ENCODE assay signal across 22 cellular contexts in the genomic region with DNA sequence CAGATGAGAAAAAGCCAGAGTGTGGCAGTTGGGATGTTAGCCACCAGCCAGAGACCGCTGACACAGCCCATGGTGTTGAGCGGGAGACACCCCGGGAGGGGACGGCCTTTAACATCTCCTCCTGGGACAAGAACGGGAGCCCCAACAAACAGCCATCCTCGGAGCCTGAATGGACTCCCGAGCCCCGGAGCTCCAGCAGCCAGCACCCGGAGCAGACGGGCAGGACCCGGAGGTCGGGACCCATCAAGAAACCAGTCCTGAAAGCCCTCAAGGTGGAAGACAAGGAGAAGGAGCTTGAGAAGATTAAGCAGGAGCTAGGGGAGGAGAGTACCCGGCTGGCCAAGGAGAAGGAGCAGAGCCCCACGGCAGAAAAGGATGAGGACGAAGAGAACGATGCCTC. TPM values are rescaled to one million over a fixed set of nuclear protein-coding genes. Genes with fewer than 3 reads are reported as not detected.
DNase-seq lines count a peak whose midpoint lies in the region; ATAC-seq and TF ChIP-seq lines count a peak whose summit lies in the region.
"Had no signal": no experiment of that assay in that cellular context is flagged by ENCODE, and none has a peak within 500 bp of the region (broad histone marks: within the 10 kb centered on the region; RNA-seq: fewer than 3 reads in every experiment).

No MANE protein-coding gene starts in this region.

- DNase-seq in cardiac muscle cell (ENCODE audit: low read depth in 1 of 2, low spot score in 1 of 2) (no peak), left cardiac atrium (no peak), T-helper 17 cell (no peak), lower lobe of right lung (peak; percentile 28), SK-N-SH (no peak)
- DNase-seq: activated CD4-positive, alpha-beta T cell treated with anti-CD3 and anti-CD28 coated beads for 4 hours; dermis blood vessel endothelial cell; NCI-H1048; NCI-H1694 treated with DMSO at 0.1 percent for 48 hours; NCI-H2171; NCI-H524; nucleus accumbens; SJCRH30; stimulated activated CD4-positive, alpha-beta T cell treated with anti-CD3 and anti-CD28 coated beads, Interleukin-4, amount 100 ng/mL, for 1 hour; stomach; T-helper 1 cell had no signal

- H3K9me3 ChIP-seq in cardiac muscle cell (ENCODE audit: low read depth) (no peaks in the 10 kb centered on the region), T-helper 17 cell (ENCODE audit: control insufficient read depth, low read length, poor library complexity, severe bottlenecking) (no peaks in the 10 kb centered on the region), lower lobe of right lung (no peaks in the 10 kb centered on the region), SK-N-SH (no peaks in the 10 kb centered on the region)
- H3K9me3 ChIP-seq: SJCRH30, stomach, tibial artery had no signal

- H3K9me2 ChIP-seq in SK-N-SH, result no peaks in the 10 kb centered on the region

- H3K27me3 Mint-ChIP-seq in T-helper 17 cell, result no peaks in the 10 kb centered on the region
- no peaks in the 10 kb centered on the region for H3K27me3 Mint-ChIP-seq in stimulated activated memory B cell treated with anti-CD40 and anti-IgM and Interleukin-4, amounts not matched to agents 10 μg/mL and 1 μg/mL and 100 μg/mL, for 72 hours

- POLR2A ChIA-PET in SK-N-SH (lab: Yijun Ruan, JAX), result no interaction called here

- no peak overlapping the region for H3K4me2 ChIP-seq in SK-N-SH

- 94% methylated on average over 11 of the region's 16 CpGs for WGBS in SK-N-SH (ENCODE audit: low lambda C conversion rate)

- TF ChIP-seq CTCF in cardiac muscle cell (IDR thresholded peaks at IDR 0.05; ENCODE audit: low read depth, low read length), result no peak
- TF ChIP-seq CTCF in lower lobe of right lung (IDR thresholded peaks at IDR 0.05), result no peak
- no peak for TF ChIP-seq CTCF in SK-N-SH (IDR thresholded peaks at IDR 0.05)

- peaks cover 60% of the 10 kb centered on the region for H3K79me2 ChIP-seq in SK-N-SH (ENCODE audit: insufficient read depth)

- peak overlapping the region; percentile 92 for H3K27ac Mint-ChIP-seq in T-helper 17 cell
- H3K27ac Mint-ChIP-seq in stimulated activated memory B cell treated with anti-CD40 and anti-IgM and Interleukin-4, amounts not matched to agents 10 μg/mL and 1 μg/mL and 100 μg/mL, for 72 hours, result peak overlapping the region; percentile 58

- TF ChIP-seq EP300 in SK-N-SH (IDR thresholded peaks at IDR 0.05; ENCODE audit: borderline replicate concordance in 1 of 2, low read depth in 1 of 2, low read length in 1 of 2), result no peak

- H3K36me3 ChIP-seq in cardiac muscle cell (peaks cover 91% of the 10 kb centered on the region), lower lobe of right lung (peaks cover 100% of the 10 kb centered on the region), SK-N-SH (replicated peaks in 1 of 2; ENCODE audit: control insufficient read depth in 1 of 2, insufficient read depth in 2 of 2, low read length in 1 of 2) (peaks cover 63 to 92% of the 10 kb centered on the region in 2 experiments)

- CTCF ChIA-PET in SK-N-SH (lab: Yijun Ruan, JAX), result interaction anchor here (0.6 to 2.1 kb wide), 4 partner anchors 44 to 201 kb away, joined by 4 to 9 read pairs (median 5); no protein-coding TSS in a partner anchor

- no peak for ATAC-seq in left cardiac atrium
- no peak for ATAC-seq in T-helper 17 cell
- no peak for ATAC-seq in lower lobe of right lung
- ATAC-seq in stimulated activated memory B cell treated with anti-CD40 and anti-IgM and Interleukin-4, amounts not matched to agents 10 μg/mL and 1 μg/mL and 100 μg/mL, for 72 hours, result no peak
- no peak for ATAC-seq in GM21423 (IDR thresholded peaks at IDR 0.05; ENCODE audit: unreplicated experiment)
- ATAC-seq in GM19395 (IDR thresholded peaks at IDR 0.05; ENCODE audit: unreplicated experiment), result no peak
- ATAC-seq: Panc1 had no signal

- peaks cover 6% of the 10 kb centered on the region for H3F3A ChIP-seq in SK-N-SH (replicated peaks; ENCODE audit: insufficient read depth)

- H3K4me1 ChIP-seq in cardiac muscle cell (ENCODE audit: low read depth) (no peaks in the 10 kb centered on the region), lower lobe of right lung (no peaks in the 10 kb centered on the region), SK-N-SH (ENCODE audit: control insufficient read depth in 1 of 2, insufficient read depth in 2 of 2, low read depth in 1 of 2, low read length in 1 of 2) (no peaks in the 10 kb centered on the region; a peak in 1 of 4 replicates)
- H3K4me1 ChIP-seq: SJCRH30, stomach, tibial artery had no signal

- H3K27me3 ChIP-seq in cardiac muscle cell (no peaks in the 10 kb centered on the region), lower lobe of right lung (ENCODE audit: low read depth) (no peaks in the 10 kb centered on the region), SK-N-SH (ENCODE audit: insufficient read depth) (no peaks in the 10 kb centered on the region)
- H3K27me3 ChIP-seq: SJCRH30, stomach, tibial artery had no signal

- H3K27ac ChIP-seq in cardiac muscle cell (peak overlapping the region; percentile 36), lower lobe of right lung (no peak overlapping the region), SK-N-SH (ENCODE audit: low read depth in 2 of 2, low read length in 1 of 2) (no peak overlapping the region)
- H3K27ac ChIP-seq: HL-60, SJCRH30, stomach, tibial artery had no signal

- no peak overlapping the region for H3K4me3 ChIP-seq in cardiac muscle cell
- no peak overlapping the region for H3K4me3 ChIP-seq in lower lobe of right lung
- no peak overlapping the region for H3K4me3 ChIP-seq in SK-N-SH (ENCODE audit: low read depth in 2 of 2, low read length in 1 of 2)
- H3K4me3 ChIP-seq: SJCRH30, stomach, tibial artery had no signal

- H2AFZ ChIP-seq in SK-N-SH (ENCODE audit: low read depth), result no peak overlapping the region

- H3K9ac ChIP-seq in SK-N-SH, result no peak overlapping the region

- peaks cover 72% of the 10 kb centered on the region for H4K20me1 ChIP-seq in SK-N-SH (ENCODE audit: insufficient read depth)

- intact Hi-C loops in left cardiac atrium (cut with DNase I), result loop anchor here in 1 of 2 donors (5.0 to 10.0 kb wide), 2 partner anchors 80 to 107 kb away; partner anchors contain the start of gene PRRC2B
- intact Hi-C loops in lower lobe of right lung (cut with DNase I), result no loop called here

- peaks cover 14% of the 10 kb centered on the region for H3K36me3 Mint-ChIP-seq in T-helper 17 cell (ENCODE audit: low read depth)
- H3K36me3 Mint-ChIP-seq in stimulated activated memory B cell treated with anti-CD40 and anti-IgM and Interleukin-4, amounts not matched to agents 10 μg/mL and 1 μg/mL and 100 μg/mL, for 72 hours, result peaks cover 82% of the 10 kb centered on the region

- no peaks in the 10 kb centered on the region for H3K9me3 Mint-ChIP-seq in stimulated activated memory B cell treated with anti-CD40 and anti-IgM and Interleukin-4, amounts not matched to agents 10 μg/mL and 1 μg/mL and 100 μg/mL, for 72 hours

- H3K4me3 Mint-ChIP-seq in T-helper 17 cell, result no peak overlapping the region
- no peak overlapping the region for H3K4me3 Mint-ChIP-seq in stimulated activated memory B cell treated with anti-CD40 and anti-IgM and Interleukin-4, amounts not matched to agents 10 μg/mL and 1 μg/mL and 100 μg/mL, for 72 hours

- H3K4me1 Mint-ChIP-seq in T-helper 17 cell, result peaks cover 5% of the 10 kb centered on the region
- H3K4me1 Mint-ChIP-seq in stimulated activated memory B cell treated with anti-CD40 and anti-IgM and Interleukin-4, amounts not matched to agents 10 μg/mL and 1 μg/mL and 100 μg/mL, for 72 hours, result peaks cover 6% of the 10 kb centered on the region

- TF ChIP-seq RAD21 in SK-N-SH (IDR thresholded peaks at IDR 0.05; ENCODE audit: low read length), result no peak

TF ChIP-seq in SK-N-SH, 30 proteins besides CTCF, POLR2A, EP300 and RAD21:
- no peak for TF ChIP-seq USF1 (IDR thresholded peaks at IDR 0.05; ENCODE audit: borderline replicate concordance, low read depth)
- TF ChIP-seq TCF12 (IDR thresholded peaks at IDR 0.05), result no peak
- no peak for TF ChIP-seq PBX3 (IDR thresholded peaks at IDR 0.05)
- no peak for TF ChIP-seq FOXM1 (IDR thresholded peaks at IDR 0.05; ENCODE audit: low read depth)
- TF ChIP-seq MEF2A (IDR thresholded peaks at IDR 0.05; ENCODE audit: borderline replicate concordance, low read depth), result no peak
- TF ChIP-seq MAX (IDR thresholded peaks at IDR 0.05; ENCODE audit: low read depth), result no peak
- no peak for TF ChIP-seq SIN3A (IDR thresholded peaks at IDR 0.05; ENCODE audit: borderline replicate concordance, low read depth, low read length)

RNA-seq across cellular contexts. Expression of gene POMT1, which starts 28.0 kb away (rescaled TPM):
- total RNA-seq in cardiac muscle cell (41.9 and 55.0 TPM in 2 replicates), left cardiac atrium (10 to 100 TPM; 19.1 to 20.7 TPM), T-helper 17 cell (10 to 100 TPM; 50.0 to 54.0 TPM), lower lobe of right lung (25.9 TPM)
- polyA plus RNA-seq in cardiac muscle cell (37.4 and 60.6 TPM in 2 replicates), SK-N-SH (2012; rRNA removed) (34.8 and 44.5 TPM in 2 replicates)
- polyA plus RNA-seq in SK-N-SH (2012; cell fraction: cytosol; rRNA removed), result 13.7 and 17.6 TPM in 2 replicates
- polyA plus RNA-seq in SK-N-SH (2012; cell fraction: nucleus; rRNA removed), result 224 and 238 TPM in 2 replicates

RNA-seq across cellular contexts. Expression of gene UCK1, which starts 56.4 kb away (rescaled TPM):
- total RNA-seq in cardiac muscle cell (39.5 and 57.1 TPM in 2 replicates), left cardiac atrium (10 to 100 TPM; 23.3 to 23.7 TPM), T-helper 17 cell (10 to 100 TPM; 16.6 to 21.4 TPM), lower lobe of right lung (25.9 TPM)
- polyA plus RNA-seq in cardiac muscle cell (45.4 and 48.8 TPM in 2 replicates), SK-N-SH (2012; rRNA removed) (30.9 and 32.9 TPM in 2 replicates)
- polyA plus RNA-seq in SK-N-SH (2012; cell fraction: cytosol; rRNA removed), result 22.3 and 28.0 TPM in 2 replicates
- 52.0 TPM in 2 replicates for polyA plus RNA-seq in SK-N-SH (2012; cell fraction: nucleus; rRNA removed)
